In the genomic region with DNA sequence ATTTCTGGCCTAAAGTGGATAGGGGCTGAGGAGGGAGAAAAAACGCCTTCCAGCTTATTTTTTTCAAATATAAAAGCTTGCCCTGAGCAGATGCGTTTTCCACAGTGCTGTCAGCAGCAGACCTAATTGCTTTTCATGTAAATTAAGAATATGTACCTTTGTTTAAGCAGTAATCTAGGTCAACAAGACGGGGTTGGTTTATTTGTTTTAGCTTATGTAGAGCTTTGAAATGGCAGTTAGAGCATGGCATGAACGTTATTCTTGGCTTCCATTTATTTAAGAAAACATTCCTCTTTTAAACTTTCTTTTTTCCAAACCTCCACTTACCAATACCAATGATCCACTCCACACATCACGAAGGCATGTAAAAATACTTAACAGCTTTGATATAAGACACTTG, we compare ENCODE assay signal across 1 cellular context.
TF ChIP-seq lines count a peak whose summit lies in the region.

No MANE protein-coding gene starts in this region.

TF ChIP-seq in GM12878, 131 proteins besides CTCF, POLR2A, EP300 and RAD21 (continued from another document):
- TF ChIP-seq, protein P1, sequence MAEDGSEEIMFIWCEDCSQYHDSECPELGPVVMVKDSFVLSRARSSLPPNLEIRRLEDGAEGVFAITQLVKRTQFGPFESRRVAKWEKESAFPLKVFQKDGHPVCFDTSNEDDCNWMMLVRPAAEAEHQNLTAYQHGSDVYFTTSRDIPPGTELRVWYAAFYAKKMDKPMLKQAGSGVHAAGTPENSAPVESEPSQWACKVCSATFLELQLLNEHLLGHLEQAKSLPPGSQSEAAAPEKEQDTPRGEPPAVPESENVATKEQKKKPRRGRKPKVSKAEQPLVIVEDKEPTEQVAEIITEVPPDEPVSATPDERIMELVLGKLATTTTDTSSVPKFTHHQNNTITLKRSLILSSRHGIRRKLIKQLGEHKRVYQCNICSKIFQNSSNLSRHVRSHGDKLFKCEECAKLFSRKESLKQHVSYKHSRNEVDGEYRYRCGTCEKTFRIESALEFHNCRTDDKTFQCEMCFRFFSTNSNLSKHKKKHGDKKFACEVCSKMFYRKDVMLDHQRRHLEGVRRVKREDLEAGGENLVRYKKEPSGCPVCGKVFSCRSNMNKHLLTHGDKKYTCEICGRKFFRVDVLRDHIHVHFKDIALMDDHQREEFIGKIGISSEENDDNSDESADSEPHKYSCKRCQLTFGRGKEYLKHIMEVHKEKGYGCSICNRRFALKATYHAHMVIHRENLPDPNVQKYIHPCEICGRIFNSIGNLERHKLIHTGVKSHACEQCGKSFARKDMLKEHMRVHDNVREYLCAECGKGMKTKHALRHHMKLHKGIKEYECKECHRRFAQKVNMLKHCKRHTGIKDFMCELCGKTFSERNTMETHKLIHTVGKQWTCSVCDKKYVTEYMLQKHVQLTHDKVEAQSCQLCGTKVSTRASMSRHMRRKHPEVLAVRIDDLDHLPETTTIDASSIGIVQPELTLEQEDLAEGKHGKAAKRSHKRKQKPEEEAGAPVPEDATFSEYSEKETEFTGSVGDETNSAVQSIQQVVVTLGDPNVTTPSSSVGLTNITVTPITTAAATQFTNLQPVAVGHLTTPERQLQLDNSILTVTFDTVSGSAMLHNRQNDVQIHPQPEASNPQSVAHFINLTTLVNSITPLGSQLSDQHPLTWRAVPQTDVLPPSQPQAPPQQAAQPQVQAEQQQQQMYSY (CRISPR knock-in tag; IDR thresholded peaks at IDR 0.05), result no peak
- TF ChIP-seq, protein P2, sequence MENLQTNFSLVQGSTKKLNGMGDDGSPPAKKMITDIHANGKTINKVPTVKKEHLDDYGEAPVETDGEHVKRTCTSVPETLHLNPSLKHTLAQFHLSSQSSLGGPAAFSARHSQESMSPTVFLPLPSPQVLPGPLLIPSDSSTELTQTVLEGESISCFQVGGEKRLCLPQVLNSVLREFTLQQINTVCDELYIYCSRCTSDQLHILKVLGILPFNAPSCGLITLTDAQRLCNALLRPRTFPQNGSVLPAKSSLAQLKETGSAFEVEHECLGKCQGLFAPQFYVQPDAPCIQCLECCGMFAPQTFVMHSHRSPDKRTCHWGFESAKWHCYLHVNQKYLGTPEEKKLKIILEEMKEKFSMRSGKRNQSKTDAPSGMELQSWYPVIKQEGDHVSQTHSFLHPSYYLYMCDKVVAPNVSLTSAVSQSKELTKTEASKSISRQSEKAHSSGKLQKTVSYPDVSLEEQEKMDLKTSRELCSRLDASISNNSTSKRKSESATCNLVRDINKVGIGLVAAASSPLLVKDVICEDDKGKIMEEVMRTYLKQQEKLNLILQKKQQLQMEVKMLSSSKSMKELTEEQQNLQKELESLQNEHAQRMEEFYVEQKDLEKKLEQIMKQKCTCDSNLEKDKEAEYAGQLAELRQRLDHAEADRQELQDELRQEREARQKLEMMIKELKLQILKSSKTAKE (IDR thresholded peaks at IDR 0.05; ENCODE audit: low read depth, poor library complexity, severe bottlenecking), result no peak
- no peak for TF ChIP-seq SMC3 (IDR thresholded peaks at IDR 0.05; ENCODE audit: borderline replicate concordance, low read length)
- TF ChIP-seq, protein P3, sequence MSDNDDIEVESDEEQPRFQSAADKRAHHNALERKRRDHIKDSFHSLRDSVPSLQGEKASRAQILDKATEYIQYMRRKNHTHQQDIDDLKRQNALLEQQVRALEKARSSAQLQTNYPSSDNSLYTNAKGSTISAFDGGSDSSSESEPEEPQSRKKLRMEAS (IDR thresholded peaks at IDR 0.05; ENCODE audit: low read depth, low read length), result no peak
- no peak for TF ChIP-seq ETV6 (conservative IDR thresholded peaks at IDR 0.05 in 1 of 2, IDR thresholded peaks at IDR 0.05 in 1 of 2; ENCODE audit: borderline replicate concordance in 1 of 2, low read depth in 1 of 2)
